Comparison of ENCODE assay signal across 13 cellular contexts in genomic region chr5:60504342-60504741, GRCh38.
DNase-seq lines count a peak whose midpoint lies in the region; ATAC-seq, FAIRE-seq and TF ChIP-seq lines count a peak whose summit lies in the region.
"Had no signal": no experiment of that assay in that cellular context is flagged by ENCODE, and none has a peak within 500 bp of the region (broad histone marks: within the 10 kb centered on the region; RNA-seq: fewer than 3 reads in every experiment).

No MANE protein-coding gene starts in this region.

- no peaks in the 10 kb centered on the region for H3K9me3 Mint-ChIP-seq in activated CD4-positive, alpha-beta T cell treated with anti-CD3 and anti-CD28 coated beads, Interleukin-2, amount 10 ng/mL, durations not matched to agents 7 days and 5 days

- CTCF ChIA-PET in HCT116 (lab: Charles Lee) = no interaction called here
- CTCF ChIA-PET in activated CD4-positive, alpha-beta T cell treated with anti-CD3 and anti-CD28 coated beads, Interleukin-2, amount 10 ng/mL, durations not matched to agents 7 days and 5 days (lab: Charles Lee) = no interaction called here

- H3K36me3 Mint-ChIP-seq in activated CD4-positive, alpha-beta T cell treated with anti-CD3 and anti-CD28 coated beads, Interleukin-2, amount 10 ng/mL, durations not matched to agents 7 days and 5 days (ENCODE audit: low read depth) = no peaks in the 10 kb centered on the region
- H3K36me3 Mint-ChIP-seq: activated naive CD4-positive, alpha-beta T cell treated with anti-CD3 and anti-CD28 coated beads, Interleukin-2, amount 50 U/mL, for 72 hours had no signal

- RAD21 ChIA-PET in HCT116 (lab: Charles Lee; ENCODE audit: low non-redundant PET in 1 of 2, low total read pairs in 2 of 2, uncharacterized antibody in 2 of 2, unreplicated experiment in 2 of 2) = no interaction called here

- H2AFZ ChIP-seq in HCT116 (ENCODE audit: low read depth, low read length, poor library complexity, severe bottlenecking) = no peak overlapping the region

- H3K4me1 ChIP-seq in HCT116 (ENCODE audit: control insufficient read depth in 1 of 2, insufficient read depth in 2 of 2, low read length in 2 of 2) (no peaks in the 10 kb centered on the region), stomach smooth muscle (ENCODE audit: control insufficient read depth, insufficient read depth, low read length) (peaks cover 6% of the 10 kb centered on the region)
- H3K4me1 ChIP-seq: colonic mucosa had no signal

- peak; percentile 53 for FAIRE-seq in GM19239 (lab: Jason Lieb, UNC)
- FAIRE-seq: frontal cortex had no signal

- H3K27me3 ChIP-seq in HCT116 (ENCODE audit: insufficient read depth, low read length) = peaks cover 29% of the 10 kb centered on the region; the same call in 1 of the 2 replicates
- no peaks in the 10 kb centered on the region for H3K27me3 ChIP-seq in stomach smooth muscle (ENCODE audit: control insufficient read depth in 1 of 2, insufficient read depth in 2 of 2, low read length in 2 of 2)
- H3K27me3 ChIP-seq: colonic mucosa, SJCRH30 had no signal

- H3K27me3 Mint-ChIP-seq in activated CD4-positive, alpha-beta T cell treated with anti-CD3 and anti-CD28 coated beads, Interleukin-2, amount 10 ng/mL, durations not matched to agents 7 days and 5 days = no peaks in the 10 kb centered on the region

- H3K36me3 ChIP-seq in HCT116 (ENCODE audit: control insufficient read depth in 1 of 2, insufficient read depth in 2 of 2, low read length in 2 of 2) (no peaks in the 10 kb centered on the region), stomach smooth muscle (ENCODE audit: control insufficient read depth in 2 of 2, insufficient read depth in 2 of 2, low read length in 2 of 2) (no peaks in the 10 kb centered on the region)
- H3K36me3 ChIP-seq: colonic mucosa, SJCRH30 had no signal

- no peaks in the 10 kb centered on the region for H3K9me2 ChIP-seq in HCT116 (ENCODE audit: insufficient read depth)

- TF ChIP-seq RAD21 in HCT116 (IDR thresholded peaks at IDR 0.05; ENCODE audit: low read depth) = no peak

- H3K79me2 ChIP-seq in HCT116 (ENCODE audit: insufficient read depth, low read length) = no peaks in the 10 kb centered on the region

- BruUV-seq in HCT116 (replicated peaks; lab: Mats Ljungman, UMichigan) = no TSS peak

- no peak overlapping the region for H3K4me2 ChIP-seq in HCT116 (ENCODE audit: low read length)

- H3K4me3 ChIP-seq in HCT116 (replicated peaks in 1 of 2; ENCODE audit: low read depth in 1 of 2, low read length in 2 of 2) (no peak overlapping the region), stomach smooth muscle (ENCODE audit: low read length in 2 of 2) (no peak overlapping the region)
- H3K4me3 ChIP-seq: colonic mucosa, SJCRH30 had no signal

- intact Hi-C loops in HCT116 (cut with micrococcal nuclease) = no loop called here

- H3K9me3 ChIP-seq in HCT116 (ENCODE audit: control insufficient read depth in 1 of 2, insufficient read depth in 1 of 2, low read depth in 1 of 2, low read length in 2 of 2) = no peaks in the 10 kb centered on the region
- no peaks in the 10 kb centered on the region for H3K9me3 ChIP-seq in stomach smooth muscle (ENCODE audit: control insufficient read depth in 2 of 2, low read length in 2 of 2)
- H3K9me3 ChIP-seq: colonic mucosa, SJCRH30 had no signal

- ATAC-seq in HCT116 (no peak), HG03280 (IDR thresholded peaks at IDR 0.05; ENCODE audit: unreplicated experiment) (peak; percentile 78), esophagus mucosa (no peak)
- ATAC-seq: activated naive CD4-positive, alpha-beta T cell treated with anti-CD3 and anti-CD28 coated beads, Interleukin-2, amount 50 U/mL, for 72 hours had no signal

- H3K27ac Mint-ChIP-seq in activated CD4-positive, alpha-beta T cell treated with anti-CD3 and anti-CD28 coated beads, Interleukin-2, amount 10 ng/mL, durations not matched to agents 7 days and 5 days = no peak overlapping the region
- H3K27ac Mint-ChIP-seq: activated naive CD4-positive, alpha-beta T cell treated with anti-CD3 and anti-CD28 coated beads, Interleukin-2, amount 50 U/mL, for 72 hours had no signal

- TF ChIP-seq POLR2A in HCT116 (IDR thresholded peaks at IDR 0.05; ENCODE audit: borderline replicate concordance, extremely low read depth, insufficient read depth, insufficient read length) = no peak

- no peaks in the 10 kb centered on the region for H4K20me1 ChIP-seq in HCT116 (ENCODE audit: insufficient read depth)

- no peak for DNase-seq in GM19239 (ENCODE audit: insufficient read length, low spot score)
- no peak for DNase-seq in HCT116 (ENCODE audit: low read depth, low spot score)
- DNase-seq in Ammon's horn (ENCODE audit: low spot score) = no peak
- DNase-seq in activated CD4-positive, alpha-beta T cell treated with anti-CD3 and anti-CD28 coated beads, Interleukin-2, amount 10 ng/mL, durations not matched to agents 7 days and 5 days = no peak
- DNase-seq: colonic mucosa, KBM-7, NCI-H510A had no signal

- H3K27ac ChIP-seq in HCT116 (ENCODE audit: low read depth, low read length) (no peak overlapping the region), stomach smooth muscle (ENCODE audit: low read length) (peak overlapping the region; percentile 75)
- H3K27ac ChIP-seq: colonic mucosa, SJCRH30 had no signal

- TF ChIP-seq CTCF in HCT116 (IDR thresholded peaks at IDR 0.05 in 2 of 3, conservative IDR thresholded peaks at IDR 0.05 in 1 of 3; ENCODE audit: borderline replicate concordance in 1 of 3, insufficient read depth in 1 of 3, low read depth in 2 of 3, low read length in 2 of 3) = no peak

- H3K4me3 Mint-ChIP-seq in activated CD4-positive, alpha-beta T cell treated with anti-CD3 and anti-CD28 coated beads, Interleukin-2, amount 10 ng/mL, durations not matched to agents 7 days and 5 days = no peak overlapping the region

- POLR2A ChIA-PET in HCT116 (lab: Charles Lee) = no interaction called here
- POLR2A ChIA-PET in activated CD4-positive, alpha-beta T cell treated with anti-CD3 and anti-CD28 coated beads, Interleukin-2, amount 10 ng/mL, durations not matched to agents 7 days and 5 days (lab: Charles Lee) = no interaction called here

- H3K4me1 Mint-ChIP-seq in activated CD4-positive, alpha-beta T cell treated with anti-CD3 and anti-CD28 coated beads, Interleukin-2, amount 10 ng/mL, durations not matched to agents 7 days and 5 days = no peaks in the 10 kb centered on the region

- no peak overlapping the region for H3K9ac ChIP-seq in HCT116 (ENCODE audit: low read length)
- H3K9ac ChIP-seq in stomach smooth muscle (ENCODE audit: low read length in 2 of 2) = no peak overlapping the region

TF ChIP-seq in HCT116, 20 proteins besides CTCF, POLR2A, EP300 and RAD21:
- TF ChIP-seq EZH2 (IDR thresholded peaks at IDR 0.05) = 0 out of 2 replicates have a peak, but pooled peaks have one; percentile 12
- TF ChIP-seq TCF7L2 (IDR thresholded peaks at IDR 0.05; ENCODE audit: borderline replicate concordance, extremely low read depth, insufficient read depth, insufficient read length) = no peak
- TF ChIP-seq POLR2AphosphoS5 (IDR thresholded peaks at IDR 0.05; ENCODE audit: low read depth, low read length) = no peak
- no peak for TF ChIP-seq ZNF274 (IDR thresholded peaks at IDR 0.05; ENCODE audit: low read depth, low read length)
